ENCODE assay signal across 1 cellular context in genomic region chr2:157404363-157404762, GRCh38.
TF ChIP-seq lines count a peak whose summit lies in the region.

No MANE protein-coding gene starts in this region.

TF ChIP-seq in GM12878, 131 proteins besides CTCF, POLR2A, EP300 and RAD21 (continued from another document):
- peak; percentile 88; the same call in 1 of the 2 replicates for TF ChIP-seq ZBED1 (IDR thresholded peaks at IDR 0.05; ENCODE audit: borderline replicate concordance)
- no peak for TF ChIP-seq KAT2A (conservative IDR thresholded peaks at IDR 0.05; ENCODE audit: control insufficient read depth, low read depth, low read length)
- TF ChIP-seq SREBF1 (IDR thresholded peaks at IDR 0.05; ENCODE audit: low read length): no peak
- TF ChIP-seq ZNF592 (IDR thresholded peaks at IDR 0.05): no peak
- 0 out of 2 replicates have a peak, but pooled peaks have one; percentile 57 for TF ChIP-seq GABPA (IDR thresholded peaks at IDR 0.05; ENCODE audit: low read depth)
TF ChIP-seq in GM12878: peak in this region for 46.
